In the genomic region with DNA sequence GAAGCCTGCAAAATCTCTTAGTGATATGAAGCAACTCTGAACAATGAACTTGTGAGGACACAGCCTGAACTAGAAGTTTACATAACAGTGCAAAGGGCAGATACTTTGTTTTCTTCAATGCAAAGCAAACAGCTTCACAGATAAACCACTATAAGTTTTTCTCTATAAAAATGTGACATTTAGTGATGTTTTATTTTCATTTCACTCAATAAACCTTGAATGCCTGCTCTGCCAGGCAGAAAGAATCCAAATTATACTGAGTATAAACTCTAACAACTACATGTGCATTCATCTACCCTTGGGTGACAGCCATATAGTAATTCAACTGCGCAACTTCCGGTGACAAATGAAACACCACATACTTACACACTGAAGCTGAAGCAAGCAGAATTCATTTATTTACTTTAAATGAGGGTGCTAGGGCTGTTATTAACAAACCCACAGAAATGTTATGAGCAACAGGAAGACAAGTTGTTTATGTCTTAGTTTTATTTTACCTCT, we compare ENCODE assay signal across 1 cellular context.
TF ChIP-seq lines count a peak whose summit lies in the region.

No MANE protein-coding gene starts in this region.

TF ChIP-seq in WTC11, 78 proteins besides CTCF, POLR2A, EP300 and RAD21 (continued from another document):
- TF ChIP-seq ZNF121 (CRISPR knock-in tag; IDR thresholded peaks at IDR 0.05), result no peak
